In genomic region chr22:45516923-45517675, GRCh38 we compare ENCODE assay signal across 14 cellular contexts. TPM values are rescaled to one million over a fixed set of nuclear protein-coding genes. Genes with fewer than 3 reads are reported as not detected.
A peak's percentile ranks its signal among the peaks of the same experiment; 100 is the strongest.
DNase-seq lines count a peak whose midpoint lies in the region; FAIRE-seq and TF ChIP-seq lines count a peak whose summit lies in the region.
"Had no signal": no experiment of that assay in that cellular context is flagged by ENCODE, and none has a peak within 500 bp of the region (broad histone marks: within the 10 kb centered on the region; RNA-seq: fewer than 3 reads in every experiment).

No MANE protein-coding gene starts in this region.

- no peaks in the 10 kb centered on the region for H3K27me3 ChIP-seq in keratinocyte (ENCODE audit: control insufficient read depth, extremely low read depth, insufficient read depth, low read length)
- H3K27me3 ChIP-seq in tibial artery, result peaks cover 0 to 3% of the 10 kb centered on the region in 2 donors
- H3K27me3 ChIP-seq: adrenal gland, neutrophil, Peyer's patch had no signal

- H3K36me3 ChIP-seq in keratinocyte (ENCODE audit: control insufficient read depth in 2 of 2, extremely low read depth in 1 of 2, insufficient read depth in 2 of 2, low read length in 2 of 2) (no peaks in the 10 kb centered on the region), tibial artery (peaks cover 0 to 6% (median 0%) of the 10 kb centered on the region in 3 donors)
- H3K36me3 ChIP-seq: adrenal gland, neutrophil, Peyer's patch had no signal

- TF ChIP-seq CTCF in astrocyte of the spinal cord (IDR thresholded peaks at IDR 0.05; ENCODE audit: low read depth, low read length), result no peak
- no peak for TF ChIP-seq CTCF in keratinocyte (optimal IDR thresholded peaks at IDR 0.05 in 1 of 3, IDR thresholded peaks at IDR 0.05 in 1 of 3, conservative IDR thresholded peaks at IDR 0.05 in 1 of 3; ENCODE audit: extremely low read depth in 1 of 3, insufficient read depth in 2 of 3, low read length in 3 of 3)
- TF ChIP-seq CTCF in tibial artery (IDR thresholded peaks at IDR 0.05), result no peak

- dilution Hi-C loops in keratinocyte (cut with MboI; ENCODE audit: extremely low pct_ligation_motif_present, low sequenced_read_pairs), result no loop called here

- no peaks in the 10 kb centered on the region for H4K20me1 ChIP-seq in keratinocyte (ENCODE audit: control insufficient read depth, extremely low read depth, insufficient read depth, low read length)

- no peak overlapping the region for H3K4me2 ChIP-seq in keratinocyte (ENCODE audit: control insufficient read depth, extremely low read depth, insufficient read depth, low read depth, low read length)

- intact Hi-C loops in tibial artery (cut with DNase I; ENCODE audit: low total_unique reads), result no loop called here

- H3K9ac ChIP-seq in keratinocyte (ENCODE audit: control insufficient read depth, extremely low read depth, insufficient read depth, low read length), result no peak overlapping the region

- no peaks in the 10 kb centered on the region for H3K79me2 ChIP-seq in keratinocyte (ENCODE audit: control insufficient read depth, insufficient read depth, low read length)

- peak; percentile 12 for DNase-seq in HCEC 1CT
- DNase-seq in astrocyte of the spinal cord (ENCODE audit: low read depth, low spot score), result peak; percentile 75
- no peak for DNase-seq in keratinocyte (ENCODE audit: low read depth, low spot score)
- no peak for DNase-seq in tibial artery
- DNase-seq in anterior cingulate cortex (lab: John Stamatoyannopoulos, UW), result no peak
- no peak for DNase-seq in OCI-M1 (lab: John Stamatoyannopoulos, UW)
- DNase-seq in SW480 (ENCODE audit: low spot score), result no peak
- DNase-seq: adrenal gland; Peyer's patch; stimulated activated CD4-positive, alpha-beta T cell treated with anti-CD3 and anti-CD28 coated beads, Interleukin-4, amount 100 ng/mL, for 24 hours; substantia nigra had no signal

- H3K4me1 ChIP-seq in keratinocyte (ENCODE audit: control insufficient read depth, extremely low read depth, insufficient read depth, low read length), result peaks cover 1% of the 10 kb centered on the region
- peaks cover 0 to 52% (median 18%) of the 10 kb centered on the region in 4 donors for H3K4me1 ChIP-seq in tibial artery
- H3K4me1 ChIP-seq: adrenal gland had no signal

- FAIRE-seq in keratinocyte (lab: Jason Lieb, UNC), result peak; percentile 65
- FAIRE-seq: endothelial cell of umbilical vein, HepG2 had no signal

- H3K27ac ChIP-seq in keratinocyte (ENCODE audit: control insufficient read depth, insufficient read depth, low read length) (no peak overlapping the region), tibial artery (peak overlapping the region; percentile 6 to 44)
- H3K27ac ChIP-seq: neutrophil had no signal

- H3K9me3 ChIP-seq in keratinocyte (ENCODE audit: control insufficient read depth, low read depth, low read length), result no peaks in the 10 kb centered on the region
- no peaks in the 10 kb centered on the region for H3K9me3 ChIP-seq in tibial artery
- H3K9me3 ChIP-seq: adrenal gland, neutrophil, Peyer's patch had no signal

- H3K9me1 ChIP-seq in keratinocyte (ENCODE audit: control insufficient read depth, extremely low read depth, insufficient read depth, low read length), result no peaks in the 10 kb centered on the region

- no peak overlapping the region for H2AFZ ChIP-seq in keratinocyte (ENCODE audit: control insufficient read depth, low read length)

- in situ Hi-C loops in astrocyte of the spinal cord (cut with HindIII; ENCODE audit: low sequenced_read_pairs), result no loop called here

- H3K4me3 ChIP-seq in astrocyte of the spinal cord (ENCODE audit: low read depth, low read length) (no peak overlapping the region), keratinocyte (ENCODE audit: control insufficient read depth in 2 of 3, extremely low read depth in 1 of 3, insufficient read depth in 2 of 3, low read depth in 1 of 3, low read length in 3 of 3) (no peak overlapping the region), tibial artery (no peak overlapping the region)
- H3K4me3 ChIP-seq: adrenal gland, Peyer's patch had no signal

RNA-seq across cellular contexts. Expression of gene FBLN1, which starts 14.4 kb away (rescaled TPM):
- 9.7 to 24.4 TPM (median 13.7 TPM) in 3 replicates for polyA plus RNA-seq in keratinocyte
- polyA plus RNA-seq in keratinocyte (2011; ENCODE audit: low read depth), result 12.4 TPM
- polyA plus RNA-seq in keratinocyte (2011; cell fraction: cytosol; rRNA removed), result 7.2 and 13.8 TPM in 2 replicates
- 16.0 and 18.5 TPM in 2 replicates for polyA plus RNA-seq in keratinocyte (2011; cell fraction: nucleus; rRNA removed)
- polyA plus RNA-seq in keratinocyte (2012; ENCODE audit: low replicate concordance), result 15.2 and 35.7 TPM in 2 replicates
- 13.9 to 37.6 TPM (median 14.2 TPM) in 3 replicates for polyA minus RNA-seq in keratinocyte
- 25.9 TPM for polyA minus RNA-seq in keratinocyte (2011; cell fraction: cytosol; rRNA and poly(A)+ RNA removed)
- 18.0 and 22.1 TPM in 2 replicates for polyA minus RNA-seq in keratinocyte (2011; cell fraction: nucleus; rRNA and poly(A)+ RNA removed)

Comparison
In these comparisons a context has a peak if more than half of its experiments do, and no peak if none do; other contexts are left out.
1. DNase-seq: peak in HCEC 1CT (single experiment) and astrocyte of the spinal cord (single experiment); none in keratinocyte (single experiment), tibial artery (0 of 2), anterior cingulate cortex (0 of 58), OCI-M1 (single experiment) and SW480 (single experiment).